8 cellular contexts compared by ENCODE assay signal in the genomic region with DNA sequence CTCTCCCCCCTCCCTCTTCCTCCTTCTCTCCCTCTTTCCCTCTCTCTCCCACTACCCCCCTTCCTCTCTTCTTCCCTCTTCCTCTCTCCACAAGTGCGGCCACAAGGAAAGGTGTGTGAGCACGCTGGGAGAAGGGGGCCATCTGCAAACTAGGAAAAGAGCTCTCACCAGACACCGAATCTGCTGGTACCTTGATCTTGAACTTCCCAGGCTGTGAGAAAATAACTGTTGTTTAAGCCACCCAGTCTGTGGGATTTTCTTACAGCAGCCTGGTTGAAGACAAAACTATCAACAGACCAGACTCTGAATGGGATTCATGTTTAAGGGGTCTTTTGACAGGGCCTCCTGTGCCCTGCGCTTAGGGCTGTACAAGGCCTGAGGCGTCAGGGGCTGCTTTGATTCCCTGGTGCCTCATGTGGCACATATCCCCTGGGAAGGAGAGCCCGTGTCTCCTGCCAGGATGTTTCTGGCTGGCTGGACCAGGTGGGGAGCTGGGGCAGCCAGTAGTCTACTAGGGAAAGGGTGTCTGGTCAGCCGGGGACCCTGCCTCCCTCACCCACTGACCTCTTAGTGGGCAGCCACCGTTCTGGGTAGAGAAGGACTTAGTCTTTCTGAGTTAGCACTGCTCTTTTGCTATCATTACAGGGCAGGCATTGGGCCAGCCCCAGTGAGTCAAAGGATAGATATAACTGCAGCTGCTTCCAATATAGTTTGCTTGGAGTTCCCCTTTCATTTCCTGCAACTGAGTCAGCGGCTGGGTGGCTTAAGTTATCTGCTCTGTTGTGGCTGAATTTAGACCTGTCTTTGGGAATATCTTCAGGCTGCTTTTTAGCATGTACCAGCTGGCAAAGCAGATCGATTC. TPM values are rescaled to one million over a fixed set of nuclear protein-coding genes. Genes with fewer than 3 reads are reported as not detected.
DNase-seq lines count a peak whose midpoint lies in the region; ATAC-seq and TF ChIP-seq lines count a peak whose summit lies in the region.

No MANE protein-coding gene starts in this region.

- peaks cover 3% of the 10 kb centered on the region; the same call in 1 of the 2 replicates for H3K4me1 ChIP-seq in Caco-2

- H3K36me3 Mint-ChIP-seq in activated naive CD4-positive, alpha-beta T cell treated with anti-CD3 and anti-CD28 coated beads for 36 hours (ENCODE audit: low read depth), result peaks cover 8% of the 10 kb centered on the region
- H3K36me3 Mint-ChIP-seq in stimulated activated memory B cell treated with anti-CD40 and anti-IgM and Interleukin-4, amounts not matched to agents 10 μg/mL and 1 μg/mL and 100 μg/mL, for 72 hours, result peaks cover 11% of the 10 kb centered on the region
- peaks cover 6% of the 10 kb centered on the region for H3K36me3 Mint-ChIP-seq in Caco-2 (ENCODE audit: insufficient read depth, unreplicated experiment)
- H3K36me3 Mint-ChIP-seq in T-cell, result peaks cover 10% of the 10 kb centered on the region

- DNase-seq in activated naive CD4-positive, alpha-beta T cell treated with anti-CD3 and anti-CD28 coated beads for 36 hours, result peak; percentile 78
- DNase-seq in activated naive CD4-positive, alpha-beta T cell (lab: John Stamatoyannopoulos, UW), result no peak
- DNase-seq in Kasumi-1 (lab: John Stamatoyannopoulos, UW) (peak; percentile 34 to 61), amniotic stem cell (lab: John Stamatoyannopoulos, UW) (peak; percentile 88), kidney tubule cell (ENCODE audit: low spot score) (peak; percentile 89), Caco-2 (no peak), T-cell (no peak)

- no peak for TF ChIP-seq CTCF in Caco-2 (IDR thresholded peaks at IDR 0.05; ENCODE audit: insufficient read depth in 1 of 2, low read depth in 1 of 2, low read length in 1 of 2, severe bottlenecking in 1 of 2, unreplicated experiment in 1 of 2)

- CTCF ChIA-PET in activated naive CD4-positive, alpha-beta T cell treated with anti-CD3 and anti-CD28 coated beads for 36 hours (lab: Charles Lee), result interaction anchor here (0.6 to 1.6 kb wide), 4 partner anchors 9 to 204 kb away, joined by 3 to 5 read pairs (median 4); no protein-coding TSS in a partner anchor
- CTCF ChIA-PET in Caco-2 (lab: Charles Lee) (interaction anchor here (1.3 kb wide), 1 partner anchor 239 kb away, joined by 7 read pairs; no protein-coding TSS in a partner anchor), T-cell (lab: Charles Lee) (no interaction called here)

- intact Hi-C loops in activated naive CD4-positive, alpha-beta T cell treated with anti-CD3 and anti-CD28 coated beads for 36 hours (cut with micrococcal nuclease), result loop anchor here (1.0 to 10.0 kb wide), 6 partner anchors 8 to 1540 kb away; a partner anchor contains a TSS
- intact Hi-C loops in Caco-2 (cut with micrococcal nuclease; ENCODE audit: unreplicated experiment), result loop anchor here (1.0 kb wide), 1 partner anchor 16 kb away; no protein-coding TSS in a partner anchor

- no peaks in the 10 kb centered on the region for H3K27me3 ChIP-seq in Caco-2 (replicated peaks; ENCODE audit: control insufficient read depth, insufficient read depth, low read length)

- peaks cover 1% of the 10 kb centered on the region; the same call in 1 of the 2 replicates for H3K36me3 ChIP-seq in Caco-2 (ENCODE audit: control insufficient read depth, insufficient read depth, low read length)

- H3K4me1 Mint-ChIP-seq in activated naive CD4-positive, alpha-beta T cell treated with anti-CD3 and anti-CD28 coated beads for 36 hours (ENCODE audit: low read depth), result peaks cover 40% of the 10 kb centered on the region
- peaks cover 61% of the 10 kb centered on the region for H3K4me1 Mint-ChIP-seq in stimulated activated memory B cell treated with anti-CD40 and anti-IgM and Interleukin-4, amounts not matched to agents 10 μg/mL and 1 μg/mL and 100 μg/mL, for 72 hours
- no peaks in the 10 kb centered on the region for H3K4me1 Mint-ChIP-seq in Caco-2 (ENCODE audit: low read depth, unreplicated experiment)
- peaks cover 49 to 59% (median 58%) of the 10 kb centered on the region in 3 donors for H3K4me1 Mint-ChIP-seq in T-cell

- no peak overlapping the region for H3K4me3 ChIP-seq in Caco-2 (ENCODE audit: low read depth, low read length)

- POLR2A ChIA-PET in Caco-2 (lab: Charles Lee) (no interaction called here), T-cell (lab: Charles Lee) (no interaction called here)

- H3K9me3 Mint-ChIP-seq in activated naive CD4-positive, alpha-beta T cell treated with anti-CD3 and anti-CD28 coated beads for 36 hours, result no peaks in the 10 kb centered on the region
- H3K9me3 Mint-ChIP-seq in stimulated activated memory B cell treated with anti-CD40 and anti-IgM and Interleukin-4, amounts not matched to agents 10 μg/mL and 1 μg/mL and 100 μg/mL, for 72 hours, result no peaks in the 10 kb centered on the region
- H3K9me3 Mint-ChIP-seq in Caco-2 (ENCODE audit: unreplicated experiment) (no peaks in the 10 kb centered on the region), T-cell (no peaks in the 10 kb centered on the region)

- H3K9me3 ChIP-seq in Caco-2, result no peaks in the 10 kb centered on the region

- H3K4me3 Mint-ChIP-seq in activated naive CD4-positive, alpha-beta T cell treated with anti-CD3 and anti-CD28 coated beads for 36 hours, result no peak overlapping the region
- no peak overlapping the region for H3K4me3 Mint-ChIP-seq in stimulated activated memory B cell treated with anti-CD40 and anti-IgM and Interleukin-4, amounts not matched to agents 10 μg/mL and 1 μg/mL and 100 μg/mL, for 72 hours
- H3K4me3 Mint-ChIP-seq in Caco-2 (ENCODE audit: unreplicated experiment) (no peak overlapping the region), T-cell (no peak overlapping the region)

- BruUV-seq in Caco-2 (replicated peaks; lab: Mats Ljungman, UMichigan), result no TSS peak

- H3K27ac Mint-ChIP-seq in activated naive CD4-positive, alpha-beta T cell treated with anti-CD3 and anti-CD28 coated beads for 36 hours, result peak overlapping the region; percentile 22
- peak overlapping the region; percentile 76 for H3K27ac Mint-ChIP-seq in stimulated activated memory B cell treated with anti-CD40 and anti-IgM and Interleukin-4, amounts not matched to agents 10 μg/mL and 1 μg/mL and 100 μg/mL, for 72 hours
- H3K27ac Mint-ChIP-seq in Caco-2 (ENCODE audit: unreplicated experiment) (no peak overlapping the region), T-cell (no peak overlapping the region)

- ATAC-seq in stimulated activated memory B cell treated with anti-CD40 and anti-IgM and Interleukin-4, amounts not matched to agents 10 μg/mL and 1 μg/mL and 100 μg/mL, for 72 hours, result peak; percentile 52
- no peak for ATAC-seq in T-cell (replicated peaks in 1 of 4)

- no peaks in the 10 kb centered on the region for H3K27me3 Mint-ChIP-seq in activated naive CD4-positive, alpha-beta T cell treated with anti-CD3 and anti-CD28 coated beads for 36 hours (ENCODE audit: low read depth)
- H3K27me3 Mint-ChIP-seq in stimulated activated memory B cell treated with anti-CD40 and anti-IgM and Interleukin-4, amounts not matched to agents 10 μg/mL and 1 μg/mL and 100 μg/mL, for 72 hours, result no peaks in the 10 kb centered on the region
- H3K27me3 Mint-ChIP-seq in Caco-2 (ENCODE audit: insufficient read depth, unreplicated experiment) (no peaks in the 10 kb centered on the region), T-cell (no peaks in the 10 kb centered on the region)

RNA-seq across cellular contexts. Expression of a gene that starts 6.2 kb away (rescaled TPM):
- 1 to 10 TPM; 5.4 to 5.8 TPM for total RNA-seq in activated naive CD4-positive, alpha-beta T cell treated with anti-CD3 and anti-CD28 coated beads for 36 hours
- total RNA-seq in Caco-2 (2022) (33.1 and 36.6 TPM in 2 replicates), T-cell (1 to 10 TPM; 7.9 to 9.8 (median 8.7) TPM)

Comparison
In these comparisons a context has a peak if more than half of its experiments do, and no peak if none do; other contexts are left out.
1. DNase-seq: peak in activated naive CD4-positive, alpha-beta T cell treated with anti-CD3 and anti-CD28 coated beads for 36 hours (single experiment), Kasumi-1 (2 of 2), amniotic stem cell (single experiment) and kidney tubule cell (single experiment); none in activated naive CD4-positive, alpha-beta T cell (0 of 4), Caco-2 (0 of 2) and T-cell (0 of 34).
2. H3K27ac Mint-ChIP-seq: peak in activated naive CD4-positive, alpha-beta T cell treated with anti-CD3 and anti-CD28 coated beads for 36 hours (single experiment) and stimulated activated memory B cell treated with anti-CD40 and anti-IgM and Interleukin-4, amounts not matched to agents 10 μg/mL and 1 μg/mL and 100 μg/mL, for 72 hours (single experiment); none in Caco-2 (single experiment) and T-cell (0 of 2).
3. CTCF ChIA-PET loops: an anchor here in activated naive CD4-positive, alpha-beta T cell treated with anti-CD3 and anti-CD28 coated beads for 36 hours (0.6 to 1.6 kb wide) and Caco-2 (1.3 kb wide); none called in T-cell.